ENCODE assay signal across 1 cellular context in the genomic region with DNA sequence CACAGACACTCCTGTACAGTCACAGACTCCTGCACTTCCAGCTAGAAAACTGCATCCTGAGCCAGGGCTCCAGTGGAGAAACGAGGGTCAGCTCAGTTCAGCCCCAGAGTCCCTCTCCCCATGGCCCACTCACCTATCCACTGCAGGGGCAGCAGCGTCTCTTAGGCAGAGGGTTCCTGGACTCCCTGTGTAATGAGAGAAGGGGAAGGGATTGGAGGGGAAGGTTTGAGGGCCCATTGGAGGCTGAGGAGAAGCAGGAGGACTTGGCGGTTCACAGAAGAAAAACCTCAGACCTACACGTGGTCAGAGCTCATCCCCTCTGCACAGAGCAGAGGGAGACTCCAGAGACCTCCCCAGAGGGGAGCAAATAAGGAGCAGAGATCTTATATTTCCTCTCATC.
TF ChIP-seq lines count a peak whose summit lies in the region.

No MANE protein-coding gene starts in this region.

TF ChIP-seq in SK-N-SH, 30 proteins besides CTCF, POLR2A, EP300 and RAD21:
- TF ChIP-seq, protein P1, sequence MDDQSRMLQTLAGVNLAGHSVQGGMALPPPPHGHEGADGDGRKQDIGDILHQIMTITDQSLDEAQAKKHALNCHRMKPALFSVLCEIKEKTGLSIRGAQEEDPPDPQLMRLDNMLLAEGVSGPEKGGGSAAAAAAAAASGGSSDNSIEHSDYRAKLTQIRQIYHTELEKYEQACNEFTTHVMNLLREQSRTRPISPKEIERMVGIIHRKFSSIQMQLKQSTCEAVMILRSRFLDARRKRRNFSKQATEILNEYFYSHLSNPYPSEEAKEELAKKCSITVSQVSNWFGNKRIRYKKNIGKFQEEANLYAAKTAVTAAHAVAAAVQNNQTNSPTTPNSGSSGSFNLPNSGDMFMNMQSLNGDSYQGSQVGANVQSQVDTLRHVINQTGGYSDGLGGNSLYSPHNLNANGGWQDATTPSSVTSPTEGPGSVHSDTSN (IDR thresholded peaks at IDR 0.05): no peak
- TF ChIP-seq FOXM1 (IDR thresholded peaks at IDR 0.05; ENCODE audit: low read depth): no peak
